34 cellular contexts compared by ENCODE assay signal in genomic region chr2:40302751-40303150, GRCh38.
"Had no signal": no experiment of that assay in that cellular context is flagged by ENCODE, and none has a peak within 500 bp of the region (broad histone marks: within the 10 kb centered on the region; RNA-seq: fewer than 3 reads in every experiment).

No MANE protein-coding gene starts in this region.

- DNase-seq: activated B cell treated with CpG ODN at 0.5 μM for 24 hours; activated CD4-positive, alpha-beta T cell treated with anti-CD3 and anti-CD28 coated beads for 1 hour; activated CD4-positive, alpha-beta T cell treated with anti-CD3 and anti-CD28 coated beads, Interleukin-2, amount 10 ng/mL, durations not matched to agents 24 days and 14 days; activated CD4-positive, alpha-beta T cell treated with anti-CD3 and anti-CD28 coated beads, Interleukin-2, amount 50 U/mL, for 48 hours; activated CD8-positive, alpha-beta memory T cell treated with anti-CD3 and anti-CD28 coated beads, Interleukin-2, amount 10 ng/mL, durations not matched to agents 7 days and 5 days; activated effector memory CD4-positive, alpha-beta T cell treated with Interleukin-2 at 50 U/mL for 16 hours; activated naive CD4-positive, alpha-beta T cell; activated naive CD8-positive, alpha-beta T cell treated with anti-CD3 and anti-CD28 coated beads, Interleukin-2, amount 50 U/mL, for 24 hours; activated T-cell treated with anti-CD3 and anti-CD28 coated beads, Interleukin-2, amount 50 U/mL, for 24 hours; amygdala; body of pancreas; MG63; MV-4-11; NCI-H1092 treated with DMSO at 0.1 percent for 48 hours; NCI-H1417 treated with DMSO at 0.1 percent for 48 hours; NCI-H1694; NCI-H2029; NCI-H2107; NCI-H2171 treated with DMSO at 0.1 percent for 48 hours; NCI-H226; NCI-H510A; NCI-H526 treated with DMSO at 0.1 percent for 48 hours; NCI-H82; OCI-M1; RPMI8226; T-cell; T-helper 2 cell; T1000 had no signal

- ATAC-seq: activated CD8-positive, alpha-beta memory T cell treated with anti-CD3 and anti-CD28 coated beads, Interleukin-2, amount 10 ng/mL, durations not matched to agents 7 days and 5 days; activated naive CD4-positive, alpha-beta T cell treated with anti-CD3 and anti-CD28 coated beads, Interleukin-2, amount 50 U/mL, for 72 hours; activated naive CD8-positive, alpha-beta T cell treated with anti-CD3 and anti-CD28 coated beads, Interleukin-2, amount 50 U/mL, for 24 hours; body of pancreas; Panc1; Right ventricle myocardium inferior; T-cell had no signal

- H3K4me3 Mint-ChIP-seq: activated B cell treated with CpG ODN at 0.5 μM for 24 hours; activated CD4-positive, alpha-beta T cell treated with anti-CD3 and anti-CD28 coated beads, Interleukin-2, amount 10 ng/mL, durations not matched to agents 24 days and 14 days; activated CD8-positive, alpha-beta memory T cell treated with anti-CD3 and anti-CD28 coated beads, Interleukin-2, amount 10 ng/mL, durations not matched to agents 7 days and 5 days; activated naive CD8-positive, alpha-beta T cell treated with anti-CD3 and anti-CD28 coated beads, Interleukin-2, amount 50 U/mL, for 24 hours; activated T-cell treated with anti-CD3 and anti-CD28 coated beads, Interleukin-2, amount 50 U/mL, for 24 hours; activated T-helper 1 cell treated with anti-CD3 and anti-CD28 coated beads, Interleukin-12 subunit alpha, Interleukin-12 subunit beta, Interleukin-2, Interleukin-4 antibody, amounts not matched to agents 30 ng/mL and 10 ng/mL and 1 ng/mL, durations not matched to agents 14 hours and 24 hours and 36 hours; central memory CD8-positive, alpha-beta T cell; T-cell had no signal

- H3K36me3 Mint-ChIP-seq: activated CD8-positive, alpha-beta memory T cell treated with anti-CD3 and anti-CD28 coated beads, Interleukin-2, amount 10 ng/mL, durations not matched to agents 7 days and 5 days; activated naive CD4-positive, alpha-beta T cell treated with anti-CD3 and anti-CD28 coated beads, Interleukin-2, amount 50 U/mL, for 72 hours; T-cell had no signal

- H3K9me3 ChIP-seq: body of pancreas, MG63 had no signal

- H3K27ac Mint-ChIP-seq: activated B cell treated with CpG ODN at 0.5 μM for 24 hours; activated CD4-positive, alpha-beta T cell treated with anti-CD3 and anti-CD28 coated beads, Interleukin-2, amount 10 ng/mL, durations not matched to agents 24 days and 14 days; activated CD8-positive, alpha-beta memory T cell treated with anti-CD3 and anti-CD28 coated beads, Interleukin-2, amount 10 ng/mL, durations not matched to agents 7 days and 5 days; activated naive CD4-positive, alpha-beta T cell treated with anti-CD3 and anti-CD28 coated beads, Interleukin-2, amount 50 U/mL, for 72 hours; activated naive CD8-positive, alpha-beta T cell treated with anti-CD3 and anti-CD28 coated beads, Interleukin-2, amount 50 U/mL, for 24 hours; activated T-cell treated with anti-CD3 and anti-CD28 coated beads, Interleukin-2, amount 50 U/mL, for 24 hours; activated T-helper 1 cell treated with anti-CD3 and anti-CD28 coated beads, Interleukin-12 subunit alpha, Interleukin-12 subunit beta, Interleukin-2, Interleukin-4 antibody, amounts not matched to agents 30 ng/mL and 10 ng/mL and 1 ng/mL, durations not matched to agents 14 hours and 24 hours and 36 hours; T-cell had no signal

- H3K27ac ChIP-seq: body of pancreas, SK-N-MC had no signal

- H3K36me3 ChIP-seq: MG63 had no signal

- H3K27me3 Mint-ChIP-seq: activated B cell treated with CpG ODN at 0.5 μM for 24 hours; activated CD8-positive, alpha-beta memory T cell treated with anti-CD3 and anti-CD28 coated beads, Interleukin-2, amount 10 ng/mL, durations not matched to agents 7 days and 5 days; activated naive CD8-positive, alpha-beta T cell treated with anti-CD3 and anti-CD28 coated beads, Interleukin-2, amount 50 U/mL, for 24 hours; activated T-cell treated with anti-CD3 and anti-CD28 coated beads, Interleukin-2, amount 50 U/mL, for 24 hours; central memory CD8-positive, alpha-beta T cell; T-cell had no signal

- H3K4me1 Mint-ChIP-seq: activated B cell treated with CpG ODN at 0.5 μM for 24 hours; activated CD4-positive, alpha-beta T cell treated with anti-CD3 and anti-CD28 coated beads, Interleukin-2, amount 10 ng/mL, durations not matched to agents 24 days and 14 days; activated CD8-positive, alpha-beta memory T cell treated with anti-CD3 and anti-CD28 coated beads, Interleukin-2, amount 10 ng/mL, durations not matched to agents 7 days and 5 days; activated naive CD8-positive, alpha-beta T cell treated with anti-CD3 and anti-CD28 coated beads, Interleukin-2, amount 50 U/mL, for 24 hours; central memory CD8-positive, alpha-beta T cell; T-cell had no signal

- H3K27me3 ChIP-seq: body of pancreas, MG63 had no signal

- H3K9me3 Mint-ChIP-seq: activated B cell treated with CpG ODN at 0.5 μM for 24 hours; activated CD4-positive, alpha-beta T cell treated with anti-CD3 and anti-CD28 coated beads, Interleukin-2, amount 10 ng/mL, durations not matched to agents 24 days and 14 days; activated naive CD8-positive, alpha-beta T cell treated with anti-CD3 and anti-CD28 coated beads, Interleukin-2, amount 50 U/mL, for 24 hours; activated T-cell treated with anti-CD3 and anti-CD28 coated beads, Interleukin-2, amount 50 U/mL, for 24 hours; activated T-helper 1 cell treated with anti-CD3 and anti-CD28 coated beads, Interleukin-12 subunit alpha, Interleukin-12 subunit beta, Interleukin-2, Interleukin-4 antibody, amounts not matched to agents 30 ng/mL and 10 ng/mL and 1 ng/mL, durations not matched to agents 14 hours and 24 hours and 36 hours; T-cell had no signal

- H3K4me3 ChIP-seq: body of pancreas, MG63, SK-N-MC had no signal
